In the genomic region with DNA sequence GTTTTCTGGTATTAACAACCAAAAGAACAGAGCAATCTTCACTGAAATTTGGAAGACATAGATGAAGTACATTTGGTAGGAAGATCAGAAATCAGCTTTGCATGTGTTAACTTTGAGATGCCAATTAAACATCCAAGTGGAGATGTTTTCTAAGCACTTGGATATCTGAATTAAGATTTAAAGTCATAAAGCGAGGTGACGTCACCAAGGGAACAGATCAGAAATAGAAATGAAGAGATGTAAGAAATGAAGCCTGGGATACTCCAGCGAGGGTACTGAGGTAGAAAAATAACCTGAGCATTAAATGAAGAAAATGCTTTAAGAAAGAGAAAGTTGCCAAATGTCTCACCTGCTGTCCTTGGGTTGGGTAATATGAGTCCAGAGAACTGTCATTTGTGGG, we compare ENCODE assay signal across 31 cellular contexts.
A peak's percentile ranks its signal among the peaks of the same experiment; 100 is the strongest.
DNase-seq lines count a peak whose midpoint lies in the region; ATAC-seq, FAIRE-seq and TF ChIP-seq lines count a peak whose summit lies in the region.
"Had no signal": no experiment of that assay in that cellular context is flagged by ENCODE, and none has a peak within 500 bp of the region (broad histone marks: within the 10 kb centered on the region; RNA-seq: fewer than 3 reads in every experiment).

No MANE protein-coding gene starts in this region.

- in situ Hi-C loops in HepG2 (cut with HindIII; ENCODE audit: extremely low pct_ligation_motif_present, low pct_unique_long_range_greater_than_20kb) = no loop called here

- intact Hi-C loops in HepG2 (cut with micrococcal nuclease; ENCODE audit: unreplicated experiment) = no loop called here
- intact Hi-C loops in right lobe of liver (cut with DNase I) = no loop called here

- no peak for TF ChIP-seq POLR2A in HepG2 (IDR thresholded peaks at IDR 0.05; ENCODE audit: insufficient read depth in 1 of 2, low read depth in 2 of 2, low read length in 2 of 2)
- TF ChIP-seq POLR2A in right lobe of liver (IDR thresholded peaks at IDR 0.05) = no peak

- no peak for FAIRE-seq in HepG2 (lab: Jason Lieb, UNC)
- FAIRE-seq: A204.1, A549, D721Med had no signal

- H3K4me3 ChIP-seq in HepG2 (replicated peaks in 1 of 3; ENCODE audit: insufficient read depth in 1 of 3, low read depth in 2 of 3, low read length in 3 of 3) = no peak overlapping the region
- no peak overlapping the region for H3K4me3 ChIP-seq in right lobe of liver
- no peak overlapping the region for H3K4me3 ChIP-seq in HEK293 (ENCODE audit: low read depth, low read length)
- H3K4me3 ChIP-seq: A549; BLaER1; BLaER1 treated with 17β-estradiol and CSF1 and Interleukin-3, amounts not matched to agents 10 nM and 100 nM had no signal

- H3K79me2 ChIP-seq in HepG2 (ENCODE audit: insufficient read depth, low read length) = no peaks in the 10 kb centered on the region

- no peaks in the 10 kb centered on the region for H3K36me3 ChIP-seq in HepG2 (replicated peaks in 1 of 2; ENCODE audit: control insufficient read depth in 1 of 2, insufficient read depth in 2 of 2, low read length in 2 of 2)
- H3K36me3 ChIP-seq in right lobe of liver = no peaks in the 10 kb centered on the region
- H3K36me3 ChIP-seq in HEK293 (ENCODE audit: control insufficient read depth in 2 of 2, insufficient read depth in 1 of 2, low read length in 2 of 2) = no peaks in the 10 kb centered on the region
- H3K36me3 ChIP-seq: BE2C; BLaER1; BLaER1 treated with 17β-estradiol and CSF1 and Interleukin-3, amounts not matched to agents 10 nM and 100 nM had no signal

- no peak for DNase-seq in HepG2 (ENCODE audit: low spot score)
- DNase-seq in right lobe of liver = no peak
- DNase-seq: 8988T; ACHN; AML-193; BE2C; C1 segment of cervical spinal cord; Caco-2; Calu3; CD4-positive, alpha-beta memory T cell; CD4-positive, alpha-beta T cell; CD4-positive, CD25-positive, alpha-beta regulatory T cell; CD8-positive, alpha-beta memory T cell; CD8-positive, alpha-beta T cell; COR-L47; DMS 273 treated with DMSO at 0.1 percent for 48 hours; DMS153; DMS53; DMS79; DMS79 treated with DMSO at 0.1 percent for 48 hours; DND-41; EL had no signal

- TF ChIP-seq RAD21 in HepG2 (CRISPR knock-in tag; IDR thresholded peaks at IDR 0.05) = no peak

- no peak overlapping the region for H3K4me2 ChIP-seq in HepG2 (ENCODE audit: low read depth, low read length)
- H3K4me2 ChIP-seq: A549; BLaER1; BLaER1 treated with 17β-estradiol and CSF1 and Interleukin-3, amounts not matched to agents 10 nM and 100 nM had no signal

- no peak overlapping the region for H3K27ac ChIP-seq in HepG2 (ENCODE audit: extremely low read length, insufficient read depth, low read length)
- H3K27ac ChIP-seq in right lobe of liver = no peak overlapping the region
- H3K27ac ChIP-seq in HEK293 (ENCODE audit: extremely low read depth, low read depth, low read length) = no peak overlapping the region
- H3K27ac ChIP-seq: 22Rv1; A549; BLaER1; BLaER1 treated with 17β-estradiol and CSF1 and Interleukin-3, amounts not matched to agents 10 nM and 100 nM; C4-2B had no signal

- CTCF ChIA-PET in HepG2 (lab: Yijun Ruan, JAX; ENCODE audit: low intra/inter-chr PET ratio, low total read pairs) (no interaction called here), HEK293 (lab: Yijun Ruan, JAX) (no interaction called here)

- H3K9ac ChIP-seq in HepG2 (ENCODE audit: insufficient read depth, low read depth, low read length) = no peak overlapping the region
- H3K9ac ChIP-seq: BLaER1; BLaER1 treated with 17β-estradiol and CSF1 and Interleukin-3, amounts not matched to agents 10 nM and 100 nM had no signal

- H3K9me3 ChIP-seq in HepG2 (ENCODE audit: low read length) (peaks cover 73% of the 10 kb centered on the region), right lobe of liver (no peaks in the 10 kb centered on the region), HEK293 (ENCODE audit: control insufficient read depth, insufficient read depth, low read depth, low read length) (no peaks in the 10 kb centered on the region)
- H3K9me3 ChIP-seq: A549; BE2C; BLaER1; BLaER1 treated with 17β-estradiol and CSF1 and Interleukin-3, amounts not matched to agents 10 nM and 100 nM; Caco-2 had no signal

- no peak overlapping the region for H2AFZ ChIP-seq in HepG2 (ENCODE audit: low read length)

- BruUV-seq in HepG2 (replicated peaks; lab: Mats Ljungman, UMichigan) = no TSS peak

- 2% methylated on average over 3 of the region's 3 CpGs for WGBS in HepG2 (ENCODE audit: low lambda C conversion rate)
- WGBS in right lobe of liver (ENCODE audit: insufficient coverage, low coverage, low lambda C conversion rate, missing lambda C conversion rate) = 83% methylated on average over 3 of the region's 3 CpGs

- H3K27me3 ChIP-seq in HepG2 (ENCODE audit: control insufficient read depth in 1 of 2, insufficient read depth in 2 of 2, low read length in 2 of 2) = no peaks in the 10 kb centered on the region; a peak in 1 of 5 replicates
- H3K27me3 ChIP-seq in right lobe of liver = no peaks in the 10 kb centered on the region
- H3K27me3 ChIP-seq: BE2C; BLaER1; BLaER1 treated with 17β-estradiol and CSF1 and Interleukin-3, amounts not matched to agents 10 nM and 100 nM had no signal

- TF ChIP-seq CTCF in HepG2 (CRISPR knock-in tag; IDR thresholded peaks at IDR 0.05) (no peak), right lobe of liver (IDR thresholded peaks at IDR 0.05) (no peak), HEK293 (tag by site-specific recombination; IDR thresholded peaks at IDR 0.05) (no peak)

- no peaks in the 10 kb centered on the region for H4K20me1 ChIP-seq in HepG2 (ENCODE audit: insufficient read depth, low read length)
- H4K20me1 ChIP-seq: BLaER1; BLaER1 treated with 17β-estradiol and CSF1 and Interleukin-3, amounts not matched to agents 10 nM and 100 nM had no signal

- POLR2A ChIA-PET in HepG2 (lab: Yijun Ruan, JAX) = no interaction called here
- POLR2A ChIA-PET in HEK293 (lab: Yijun Ruan, JAX) = no interaction called here

- H3K4me1 ChIP-seq in HepG2 (ENCODE audit: insufficient read depth, low read length) = no peaks in the 10 kb centered on the region
- no peaks in the 10 kb centered on the region for H3K4me1 ChIP-seq in right lobe of liver
- no peaks in the 10 kb centered on the region for H3K4me1 ChIP-seq in HEK293 (ENCODE audit: control insufficient read depth, insufficient read depth, low read length)
- H3K4me1 ChIP-seq: A549; BE2C; BLaER1; BLaER1 treated with 17β-estradiol and CSF1 and Interleukin-3, amounts not matched to agents 10 nM and 100 nM; Caco-2 had no signal

- ATAC-seq in HepG2 (no peak), right lobe of liver (no peak), HG02798 (IDR thresholded peaks at IDR 0.05; ENCODE audit: poor library complexity, unreplicated experiment) (no peak)
- ATAC-seq: A549; CD8-positive, alpha-beta T cell had no signal

- TF ChIP-seq EP300 in HepG2 (IDR thresholded peaks at IDR 0.05; ENCODE audit: low read depth in 2 of 2, low read length in 2 of 2) = no peak
- no peak for TF ChIP-seq EP300 in HepG2 (CRISPR knock-in tag; IDR thresholded peaks at IDR 0.05; ENCODE audit: borderline replicate concordance)

TF ChIP-seq in HepG2, 621 proteins besides CTCF, POLR2A, EP300 and RAD21 (continues in another document):
- TF ChIP-seq ZNF781 (CRISPR knock-in tag; IDR thresholded peaks at IDR 0.05; ENCODE audit: borderline replicate concordance, not compliant biosample characterization) (no peak), ZIK1 (CRISPR knock-in tag; IDR thresholded peaks at IDR 0.05; ENCODE audit: borderline replicate concordance, low read depth) (no peak), HNRNPH1 (optimal IDR thresholded peaks at IDR 0.05; ENCODE audit: low read depth, low read length) (no peak), SP5 (CRISPR knock-in tag; IDR thresholded peaks at IDR 0.05; ENCODE audit: borderline replicate concordance, low read depth) (no peak), RXRA (CRISPR knock-in tag; IDR thresholded peaks at IDR 0.05) (no peak)
- TF ChIP-seq, protein P1, sequence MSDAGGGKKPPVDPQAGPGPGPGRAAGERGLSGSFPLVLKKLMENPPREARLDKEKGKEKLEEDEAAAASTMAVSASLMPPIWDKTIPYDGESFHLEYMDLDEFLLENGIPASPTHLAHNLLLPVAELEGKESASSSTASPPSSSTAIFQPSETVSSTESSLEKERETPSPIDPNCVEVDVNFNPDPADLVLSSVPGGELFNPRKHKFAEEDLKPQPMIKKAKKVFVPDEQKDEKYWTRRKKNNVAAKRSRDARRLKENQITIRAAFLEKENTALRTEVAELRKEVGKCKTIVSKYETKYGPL (CRISPR knock-in tag; IDR thresholded peaks at IDR 0.05) = no peak

TF ChIP-seq in HEK293, 187 proteins besides CTCF, POLR2A, EP300 and RAD21:
- TF ChIP-seq, protein P2, sequence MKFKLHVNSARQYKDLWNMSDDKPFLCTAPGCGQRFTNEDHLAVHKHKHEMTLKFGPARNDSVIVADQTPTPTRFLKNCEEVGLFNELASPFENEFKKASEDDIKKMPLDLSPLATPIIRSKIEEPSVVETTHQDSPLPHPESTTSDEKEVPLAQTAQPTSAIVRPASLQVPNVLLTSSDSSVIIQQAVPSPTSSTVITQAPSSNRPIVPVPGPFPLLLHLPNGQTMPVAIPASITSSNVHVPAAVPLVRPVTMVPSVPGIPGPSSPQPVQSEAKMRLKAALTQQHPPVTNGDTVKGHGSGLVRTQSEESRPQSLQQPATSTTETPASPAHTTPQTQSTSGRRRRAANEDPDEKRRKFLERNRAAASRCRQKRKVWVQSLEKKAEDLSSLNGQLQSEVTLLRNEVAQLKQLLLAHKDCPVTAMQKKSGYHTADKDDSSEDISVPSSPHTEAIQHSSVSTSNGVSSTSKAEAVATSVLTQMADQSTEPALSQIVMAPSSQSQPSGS (tag by site-specific recombination; IDR thresholded peaks at IDR 0.05; ENCODE audit: low read depth) = peak; percentile 55
- TF ChIP-seq, protein P3, sequence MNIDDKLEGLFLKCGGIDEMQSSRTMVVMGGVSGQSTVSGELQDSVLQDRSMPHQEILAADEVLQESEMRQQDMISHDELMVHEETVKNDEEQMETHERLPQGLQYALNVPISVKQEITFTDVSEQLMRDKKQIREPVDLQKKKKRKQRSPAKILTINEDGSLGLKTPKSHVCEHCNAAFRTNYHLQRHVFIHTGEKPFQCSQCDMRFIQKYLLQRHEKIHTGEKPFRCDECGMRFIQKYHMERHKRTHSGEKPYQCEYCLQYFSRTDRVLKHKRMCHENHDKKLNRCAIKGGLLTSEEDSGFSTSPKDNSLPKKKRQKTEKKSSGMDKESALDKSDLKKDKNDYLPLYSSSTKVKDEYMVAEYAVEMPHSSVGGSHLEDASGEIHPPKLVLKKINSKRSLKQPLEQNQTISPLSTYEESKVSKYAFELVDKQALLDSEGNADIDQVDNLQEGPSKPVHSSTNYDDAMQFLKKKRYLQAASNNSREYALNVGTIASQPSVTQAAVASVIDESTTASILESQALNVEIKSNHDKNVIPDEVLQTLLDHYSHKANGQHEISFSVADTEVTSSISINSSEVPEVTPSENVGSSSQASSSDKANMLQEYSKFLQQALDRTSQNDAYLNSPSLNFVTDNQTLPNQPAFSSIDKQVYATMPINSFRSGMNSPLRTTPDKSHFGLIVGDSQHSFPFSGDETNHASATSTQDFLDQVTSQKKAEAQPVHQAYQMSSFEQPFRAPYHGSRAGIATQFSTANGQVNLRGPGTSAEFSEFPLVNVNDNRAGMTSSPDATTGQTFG (tag by site-specific recombination; IDR thresholded peaks at IDR 0.05; ENCODE audit: borderline replicate concordance) = no peak
- TF ChIP-seq ZNF768 (tag by site-specific recombination; IDR thresholded peaks at IDR 0.05) = no peak
- no peak for TF ChIP-seq ZNF416 (tag by site-specific recombination; IDR thresholded peaks at IDR 0.05)
TF ChIP-seq in HEK293: peak in this region for 1.
